Comparison of ENCODE assay signal across 8 cellular contexts in genomic region chr17:47531228-47531820, GRCh38. TPM values are rescaled to one million over a fixed set of nuclear protein-coding genes. Genes with fewer than 3 reads are reported as not detected.
DNase-seq lines count a peak whose midpoint lies in the region; ATAC-seq and TF ChIP-seq lines count a peak whose summit lies in the region.
"Not testable (repeated sequence)": the region's sequence is repeated elsewhere in the genome, so short reads cannot be mapped to it uniquely, and the experiment has no call there.

No MANE protein-coding gene starts in this region.

- H3K4me3 ChIP-seq in BJ (ENCODE audit: low read depth, low read length) = peak overlapping the region; percentile 60
- peak overlapping the region in 2 of 3 donors; percentile 65 to 69 for H3K4me3 ChIP-seq in liver (ENCODE audit: low read depth in 1 of 3, low read length in 3 of 3)
- peak overlapping the region; percentile 72 for H3K4me3 ChIP-seq in smooth muscle cell

- not testable (repeated sequence) for H2AFZ ChIP-seq in smooth muscle cell (ENCODE audit: low read depth)

- peak overlapping the region; percentile 67 to 87 for H3K27ac ChIP-seq in liver (ENCODE audit: low read depth in 1 of 2, low read length in 2 of 2)
- H3K27ac ChIP-seq in smooth muscle cell (ENCODE audit: low read depth) = peak overlapping the region; percentile 74

- not testable (repeated sequence) for H3K36me3 Mint-ChIP-seq in endothelial cell (ENCODE audit: low read depth, unreplicated experiment)

- not testable (repeated sequence) for H3K9me3 ChIP-seq in liver (ENCODE audit: control insufficient read depth in 4 of 4, low read length in 3 of 4); smooth muscle cell (replicated peaks; ENCODE audit: low read depth)

- peak overlapping the region; percentile 91 for H3K4me2 ChIP-seq in smooth muscle cell

- TF ChIP-seq CTCF in BJ (IDR thresholded peaks at IDR 0.05; ENCODE audit: insufficient read depth, low read depth, low read length); endothelial cell (IDR thresholded peaks at IDR 0.05; ENCODE audit: unreplicated experiment); liver (IDR thresholded peaks at IDR 0.05; ENCODE audit: low read depth, low read length, missing input control); smooth muscle cell (IDR thresholded peaks at IDR 0.05; ENCODE audit: borderline replicate concordance, insufficient read depth, poor library complexity, severe bottlenecking): not testable (repeated sequence)

- under 1% methylated on average over 36 of the region's 62 CpGs for WGBS in liver
- 0% methylated on average over 9 of the region's 62 CpGs for WGBS in smooth muscle cell (ENCODE audit: low lambda C conversion rate)

- ATAC-seq in HG02943 (IDR thresholded peaks at IDR 0.05; ENCODE audit: low read depth, unreplicated experiment) = peak; percentile 19

- H3K79me2 ChIP-seq in smooth muscle cell (ENCODE audit: low read depth) = peaks cover 35% of the 10 kb centered on the region

- H3K4me1 ChIP-seq in liver (ENCODE audit: control insufficient read depth in 4 of 4, insufficient read depth in 4 of 4, low read length in 3 of 4) = not testable (repeated sequence)
- peaks cover 12% of the 10 kb centered on the region for H3K4me1 ChIP-seq in smooth muscle cell (ENCODE audit: low read depth)

- CTCF ChIA-PET in BJ (lab: Yijun Ruan, JAX) = not testable (repeated sequence)

- not testable (repeated sequence) for TF ChIP-seq RAD21 in liver (IDR thresholded peaks at IDR 0.05)

- POLR2A ChIA-PET in BJ (lab: Charles Lee) = not testable (repeated sequence)

- H3K9me3 Mint-ChIP-seq in endothelial cell (ENCODE audit: unreplicated experiment) = not testable (repeated sequence)

- not testable (repeated sequence) for H3K27me3 ChIP-seq in BJ (ENCODE audit: control insufficient read depth, insufficient read depth, low read length); liver (ENCODE audit: control insufficient read depth in 4 of 4, insufficient read depth in 4 of 4, low read length in 3 of 4); smooth muscle cell (ENCODE audit: low read depth)

- DNase-seq in BJ (ENCODE audit: low read depth); smooth muscle cell (lab: John Stamatoyannopoulos, UW; ENCODE audit: unreplicated experiment): not testable (repeated sequence)
- DNase-seq in GM19238 (ENCODE audit: insufficient read length, low spot score) = peak; percentile 2
- DNase-seq in NCI-H69 (lab: John Stamatoyannopoulos, UW) = peak; percentile 45
- DNase-seq in activated CD8-positive, alpha-beta memory T cell treated with anti-CD3 and anti-CD28 coated beads, Interleukin-2, amount 50 U/mL, for 48 hours = peak; percentile 56
- peak; percentile 28 for DNase-seq in endothelial cell (ENCODE audit: low spot score)

- H3K36me3 ChIP-seq in BJ (ENCODE audit: control insufficient read depth, insufficient read depth, low read length); liver (ENCODE audit: control insufficient read depth in 4 of 4, insufficient read depth in 3 of 4, low read depth in 1 of 4, low read length in 3 of 4); smooth muscle cell (ENCODE audit: low read depth): not testable (repeated sequence)

- not testable (repeated sequence) for H3K27me3 Mint-ChIP-seq in endothelial cell (ENCODE audit: unreplicated experiment)

- not testable (repeated sequence) for H3F3A ChIP-seq in smooth muscle cell (ENCODE audit: low read depth)

- H3K9ac ChIP-seq in liver (ENCODE audit: low read depth in 1 of 2, low read length in 2 of 2) (peak overlapping the region in 1 of 2 donors; percentile 16), smooth muscle cell (ENCODE audit: low read depth) (peak overlapping the region; percentile 79)

- peaks cover 30% of the 10 kb centered on the region for H4K20me1 ChIP-seq in smooth muscle cell (ENCODE audit: low read depth)

- H3K4me3 Mint-ChIP-seq in endothelial cell (ENCODE audit: unreplicated experiment) = not testable (repeated sequence)

- H3K4me1 Mint-ChIP-seq in endothelial cell (ENCODE audit: unreplicated experiment) = not testable (repeated sequence)

- not testable (repeated sequence) for H3K27ac Mint-ChIP-seq in endothelial cell (ENCODE audit: unreplicated experiment)

RNA-seq across cellular contexts. Expression of gene NPEPPS, which starts 0.4 kb away (rescaled TPM):
- polyA plus RNA-seq in BJ (2011; rRNA removed) = 60.2 and 99.5 TPM in 2 replicates
- 67.2 and 80.9 TPM in 2 replicates for polyA minus RNA-seq in BJ (2011; rRNA and poly(A)+ RNA removed)
- 107 TPM for total RNA-seq in endothelial cell (ENCODE audit: unreplicated experiment)
- total RNA-seq in liver = 10 to 100 TPM; 38.7 to 61.9 TPM
- polyA plus RNA-seq in liver = 10 to 100 TPM; 12.0 to 54.1 TPM
- total RNA-seq in smooth muscle cell = 67.3 and 70.5 TPM in 2 replicates
- polyA plus RNA-seq in smooth muscle cell = 50.2 and 71.6 TPM in 2 replicates
